In the genomic region with DNA sequence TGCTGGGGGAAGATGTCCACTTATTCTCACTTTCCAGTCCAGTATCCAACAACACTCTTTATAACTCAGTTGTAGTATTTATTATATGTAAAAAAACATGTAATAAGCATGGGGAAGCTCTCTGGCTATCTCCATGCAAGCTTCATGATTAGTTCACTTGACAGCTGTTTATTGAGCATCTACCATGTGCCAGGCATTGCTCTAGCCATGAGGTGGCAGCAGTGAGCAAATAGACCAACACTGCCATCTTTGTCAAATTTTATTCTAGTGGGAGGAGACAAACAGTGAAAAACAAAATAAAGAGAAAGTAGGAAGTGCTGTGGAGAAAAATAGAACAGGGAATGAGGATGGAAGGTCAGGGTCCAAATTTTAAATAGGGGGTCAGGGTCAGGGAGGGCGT, we compare ENCODE assay signal across 10 cellular contexts.
DNase-seq lines count a peak whose midpoint lies in the region; ATAC-seq, FAIRE-seq and TF ChIP-seq lines count a peak whose summit lies in the region.
"Had no signal": no experiment of that assay in that cellular context is flagged by ENCODE, and none has a peak within 500 bp of the region (broad histone marks: within the 10 kb centered on the region; RNA-seq: fewer than 3 reads in every experiment).

No MANE protein-coding gene starts in this region.

- no peaks in the 10 kb centered on the region for H3K9me3 ChIP-seq in cardiac muscle cell (ENCODE audit: low read depth)
- no peaks in the 10 kb centered on the region for H3K9me3 ChIP-seq in K562 (replicated peaks; ENCODE audit: control insufficient read depth, insufficient read depth, low read depth, low read length)
- H3K9me3 ChIP-seq in gastroesophageal sphincter: peaks cover 0 to 12% (median 0%) of the 10 kb centered on the region in 3 donors

- POLR2A ChIA-PET in K562 (lab: Yijun Ruan, JAX): no interaction called here

- in situ Hi-C loops in K562 (cut with MboI): no loop called here

- H3K36me3 ChIP-seq in cardiac muscle cell: no peaks in the 10 kb centered on the region
- no peaks in the 10 kb centered on the region for H3K36me3 ChIP-seq in K562 (ENCODE audit: control insufficient read depth, insufficient read depth, low read length)
- H3K36me3 ChIP-seq in gastroesophageal sphincter: no peaks in the 10 kb centered on the region

- H3K9me1 ChIP-seq in K562 (ENCODE audit: control insufficient read depth, insufficient read depth, low read length): no peaks in the 10 kb centered on the region

- no peak for ATAC-seq in left ventricle myocardium superior
- no peak for ATAC-seq in K562
- ATAC-seq in gastroesophageal sphincter: no peak
- ATAC-seq in GM21737 (IDR thresholded peaks at IDR 0.05; ENCODE audit: unreplicated experiment): no peak
- no peak for ATAC-seq in HG03378 (IDR thresholded peaks at IDR 0.05; ENCODE audit: unreplicated experiment)
- ATAC-seq: activated T-helper 17 cell treated with anti-CD3 and anti-CD28 coated beads, Interleukin-2, amount 50 U/mL, for 72 hours had no signal

- H3K27ac ChIP-seq in cardiac muscle cell (no peak overlapping the region), K562 (ENCODE audit: extremely low read depth, low read depth, low read length) (no peak overlapping the region), gastroesophageal sphincter (no peak overlapping the region)
- H3K27ac ChIP-seq: epithelial cell of prostate had no signal

- no peaks in the 10 kb centered on the region for H4K20me1 ChIP-seq in K562 (replicated peaks; ENCODE audit: control insufficient read depth, insufficient read depth, low read length)

- TF ChIP-seq RAD21 in K562 (CRISPR knock-in tag; conservative IDR thresholded peaks at IDR 0.05 in 1 of 2, IDR thresholded peaks at IDR 0.05 in 1 of 2): no peak

- H2AFZ ChIP-seq in K562 (ENCODE audit: low read depth, low read length): no peak overlapping the region

- DNase-seq in cardiac muscle cell (ENCODE audit: low read depth in 1 of 2, low spot score in 1 of 2) (no peak), left ventricle myocardium superior (no peak), LHCN-M2 (ENCODE audit: low read depth) (peak; percentile 18), K562 (ENCODE audit: extremely low read depth in 1 of 4, low spot score in 3 of 4) (peak; percentile 5 to 15 (median 9))
- DNase-seq in stimulated activated CD8-positive, alpha-beta memory T cell treated with anti-CD3 and anti-CD28 coated beads, Interleukin-4, amount 100 ng/mL, for 48 hours: peak; percentile 39

- TF ChIP-seq POLR2A in K562 (conservative IDR thresholded peaks at IDR 0.05) (no peak), gastroesophageal sphincter (IDR thresholded peaks at IDR 0.05) (no peak)

- H3K27me3 ChIP-seq in cardiac muscle cell (no peaks in the 10 kb centered on the region), K562 (ENCODE audit: control insufficient read depth in 2 of 2, insufficient read depth in 2 of 2, low read length in 2 of 2) (no peaks in the 10 kb centered on the region), gastroesophageal sphincter (no peaks in the 10 kb centered on the region)

- TF ChIP-seq CTCF in cardiac muscle cell (IDR thresholded peaks at IDR 0.05; ENCODE audit: low read depth, low read length) (peak; percentile 19), K562 (IDR thresholded peaks at IDR 0.05 in 2 of 3, conservative IDR thresholded peaks at IDR 0.05 in 1 of 3; ENCODE audit: insufficient read depth in 2 of 3, low read depth in 1 of 3, low read length in 3 of 3) (peak; percentile 24 to 48 (median 39); a peak in 4 of 6 replicates), gastroesophageal sphincter (IDR thresholded peaks at IDR 0.05) (no peak)

- no peaks in the 10 kb centered on the region for H3K79me2 ChIP-seq in K562 (ENCODE audit: control insufficient read depth, insufficient read depth, low read length)

- WGBS in K562 (ENCODE audit: insufficient coverage, low coverage, missing lambda C conversion rate): 0% methylated on average over 1 of the region's 1 CpG
- WGBS in gastroesophageal sphincter (ENCODE audit: low coverage in 1 of 2), 2 donors: 60 to 67% methylated on average over 1 of the region's 1 CpG

- no peak for FAIRE-seq in K562 (lab: Jason Lieb, UNC)

- H3K9ac ChIP-seq in K562 (ENCODE audit: insufficient read depth in 1 of 2, low read depth in 2 of 2, low read length in 2 of 2): no peak overlapping the region

- no TSS peak for BruUV-seq in K562 (replicated peaks; lab: Mats Ljungman, UMichigan)

- no peaks in the 10 kb centered on the region for H3K4me1 ChIP-seq in cardiac muscle cell (ENCODE audit: low read depth)
- H3K4me1 ChIP-seq in K562 (replicated peaks in 1 of 2; ENCODE audit: control insufficient read depth in 2 of 2, insufficient read depth in 2 of 2, low read length in 2 of 2): no peaks in the 10 kb centered on the region
- H3K4me1 ChIP-seq in gastroesophageal sphincter: no peaks in the 10 kb centered on the region

- TF ChIP-seq EP300 in K562 (IDR thresholded peaks at IDR 0.05; ENCODE audit: low read length) (no peak), gastroesophageal sphincter (IDR thresholded peaks at IDR 0.05) (no peak)

- H3K4me3 ChIP-seq in cardiac muscle cell (no peak overlapping the region), K562 (no peak overlapping the region), gastroesophageal sphincter (no peak overlapping the region)

- H3K4me2 ChIP-seq in K562 (ENCODE audit: insufficient read depth, low read length): no peak overlapping the region

- CTCF ChIA-PET in K562 (lab: Yijun Ruan, JAX; ENCODE audit: low intra/inter-chr PET ratio): no interaction called here

- intact Hi-C loops in left ventricle myocardium superior (cut with micrococcal nuclease) (no loop called here), K562 (cut with micrococcal nuclease) (no loop called here)

TF ChIP-seq in K562, 482 proteins besides CTCF, POLR2A, EP300 and RAD21:
- TF ChIP-seq, protein P1, sequence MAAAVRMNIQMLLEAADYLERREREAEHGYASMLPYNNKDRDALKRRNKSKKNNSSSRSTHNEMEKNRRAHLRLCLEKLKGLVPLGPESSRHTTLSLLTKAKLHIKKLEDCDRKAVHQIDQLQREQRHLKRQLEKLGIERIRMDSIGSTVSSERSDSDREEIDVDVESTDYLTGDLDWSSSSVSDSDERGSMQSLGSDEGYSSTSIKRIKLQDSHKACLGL (CRISPR knock-in tag; IDR thresholded peaks at IDR 0.05; ENCODE audit: borderline replicate concordance, poor library complexity, severe bottlenecking): no peak
- no peak for TF ChIP-seq ZNF384 (IDR thresholded peaks at IDR 0.05; ENCODE audit: low read depth, low read length)
- 0 out of 2 replicates have a peak, but pooled peaks have one; percentile 13 for TF ChIP-seq SMC3 (conservative IDR thresholded peaks at IDR 0.05; ENCODE audit: insufficient read depth, low read depth, low read length)

Comparison
In these comparisons a context has a peak if more than half of its experiments do, and no peak if none do; other contexts are left out.
1. DNase-seq: peak in LHCN-M2 (single experiment), K562 (4 of 4) and stimulated activated CD8-positive, alpha-beta memory T cell treated with anti-CD3 and anti-CD28 coated beads, Interleukin-4, amount 100 ng/mL, for 48 hours (single experiment); none in cardiac muscle cell (0 of 2) and left ventricle myocardium superior (single experiment).
2. CTCF ChIP-seq: peak in cardiac muscle cell (single experiment) and K562 (3 of 3); none in gastroesophageal sphincter (0 of 4).